Comparison of ENCODE assay signal across 20 cellular contexts in the genomic region with DNA sequence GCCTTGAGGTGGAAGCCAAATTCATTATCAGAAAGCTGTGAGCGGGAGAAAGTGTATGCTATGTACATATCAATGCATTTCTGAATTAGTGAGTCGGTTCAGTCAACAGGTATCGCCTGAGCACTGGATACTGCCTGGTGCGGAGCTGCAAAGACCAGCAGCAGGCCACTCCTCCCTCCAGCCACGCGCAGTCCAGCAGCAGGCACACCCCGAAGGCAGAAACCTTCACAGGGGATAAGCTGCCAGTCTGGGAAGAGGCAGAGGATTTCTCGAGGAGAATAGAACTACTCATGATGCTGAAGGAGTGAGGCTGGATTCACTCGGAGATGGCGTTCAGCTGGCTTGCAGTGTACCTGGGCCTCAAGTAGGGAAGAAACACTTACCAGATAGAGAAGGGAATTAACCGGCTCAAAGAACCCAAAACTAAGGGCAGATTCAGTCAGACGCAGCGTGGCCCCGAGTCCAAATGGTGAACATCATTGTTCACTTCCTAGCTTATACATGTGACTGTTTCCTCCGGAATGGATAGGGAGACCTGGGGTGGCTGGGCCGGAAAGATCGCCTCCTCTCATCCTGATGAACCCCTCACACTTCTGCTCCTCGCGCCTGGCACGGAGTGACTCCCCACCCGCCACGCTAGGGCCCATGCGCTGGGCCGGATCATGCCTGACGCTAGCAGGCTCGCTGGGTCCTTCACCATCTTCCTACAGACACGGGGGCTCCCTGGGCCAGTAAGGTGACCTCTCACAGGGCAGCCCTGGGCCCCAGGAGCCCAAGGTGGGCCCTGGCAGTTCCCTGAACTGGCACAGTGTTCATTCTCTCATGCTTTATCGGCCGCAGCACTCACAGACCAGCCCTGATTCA.
DNase-seq lines count a peak whose midpoint lies in the region; ATAC-seq and TF ChIP-seq lines count a peak whose summit lies in the region.
"Had no signal": no experiment of that assay in that cellular context is flagged by ENCODE, and none has a peak within 500 bp of the region (broad histone marks: within the 10 kb centered on the region; RNA-seq: fewer than 3 reads in every experiment).

No MANE protein-coding gene starts in this region.

- H3K14ac ChIP-seq in IMR-90 (replicated peaks; ENCODE audit: low read depth, low read length) (no peak overlapping the region), mesenchymal stem cell (ENCODE audit: low read length in 2 of 2) (no peak overlapping the region), trophoblast cell (ENCODE audit: low read length) (peak overlapping the region; percentile 43)

- H3K4ac ChIP-seq in IMR-90 (ENCODE audit: low read depth, low read length) (peak overlapping the region; percentile 9; the same call in 1 of the 2 replicates), mesenchymal stem cell (ENCODE audit: low read depth in 1 of 2, low read length in 2 of 2) (no peak overlapping the region), trophoblast cell (ENCODE audit: low read depth, low read length) (peak overlapping the region; percentile 15)

- H2BK15ac ChIP-seq in IMR-90 (ENCODE audit: low read depth, low read length): no peak overlapping the region
- no peak overlapping the region for H2BK15ac ChIP-seq in mesenchymal stem cell (ENCODE audit: low read depth, poor library complexity, severe bottlenecking)

- H3K56ac ChIP-seq in IMR-90 (ENCODE audit: extremely low read depth, insufficient read depth, low read length): no peak overlapping the region

- intact Hi-C loops in IMR-90 (cut with micrococcal nuclease): no loop called here
- intact Hi-C loops in heart left ventricle (cut with DNase I): no loop called here
- intact Hi-C loops in ovary (cut with DNase I): no loop called here

- H4K91ac ChIP-seq in IMR-90 (ENCODE audit: insufficient read depth, low read depth, low read length): no peak overlapping the region; the same call in 1 of the 2 replicates
- H4K91ac ChIP-seq in mesenchymal stem cell (ENCODE audit: low read length): no peak overlapping the region
- peak overlapping the region; percentile 69 for H4K91ac ChIP-seq in trophoblast cell (ENCODE audit: low read depth, low read length)

- no peak for TF ChIP-seq POLR2A in IMR-90 (IDR thresholded peaks at IDR 0.05; ENCODE audit: low read depth, low read length)
- TF ChIP-seq POLR2A in heart left ventricle (IDR thresholded peaks at IDR 0.05): no peak
- no peak for TF ChIP-seq POLR2A in ovary (IDR thresholded peaks at IDR 0.05)

- H2BK5ac ChIP-seq in IMR-90 (ENCODE audit: low read depth, low read length, poor library complexity, severe bottlenecking): no peak overlapping the region
- no peak overlapping the region for H2BK5ac ChIP-seq in mesenchymal stem cell (ENCODE audit: low read depth, low read length, poor library complexity, severe bottlenecking)
- peak overlapping the region; percentile 10 for H2BK5ac ChIP-seq in trophoblast cell (ENCODE audit: low read depth, low read length, poor library complexity)

- H3K9me3 ChIP-seq in IMR-90 (ENCODE audit: control insufficient read depth, insufficient read depth, low read length) (no peaks in the 10 kb centered on the region), heart left ventricle (peaks cover 0 to 13% (median 0%) of the 10 kb centered on the region in 12 donors), mesenchymal stem cell (ENCODE audit: control insufficient read depth, low read length) (peaks cover 11% of the 10 kb centered on the region), trophoblast cell (ENCODE audit: insufficient read depth, low read depth, low read length) (no peaks in the 10 kb centered on the region), ovary (no peaks in the 10 kb centered on the region)
- H3K9me3 ChIP-seq: BE2C had no signal

- no peaks in the 10 kb centered on the region for H3K36me3 ChIP-seq in IMR-90 (ENCODE audit: control insufficient read depth, insufficient read depth, low read length)
- no peaks in the 10 kb centered on the region for H3K36me3 ChIP-seq in heart left ventricle
- H3K36me3 ChIP-seq in mesenchymal stem cell (ENCODE audit: control insufficient read depth in 1 of 2, insufficient read depth in 2 of 2, low read depth in 1 of 2, low read length in 2 of 2): peaks cover 0 to 3% of the 10 kb centered on the region in 2 experiments
- H3K36me3 ChIP-seq in trophoblast cell (ENCODE audit: control insufficient read depth in 1 of 2, insufficient read depth in 2 of 2, low read length in 2 of 2): peaks cover 0 to 2% of the 10 kb centered on the region in 2 experiments
- H3K36me3 ChIP-seq in ovary: no peaks in the 10 kb centered on the region
- H3K36me3 ChIP-seq: BE2C had no signal

- peak overlapping the region; percentile 26 for H2AFZ ChIP-seq in IMR-90 (replicated peaks; ENCODE audit: low read length, poor library complexity)
- no peak overlapping the region for H2AFZ ChIP-seq in mesenchymal stem cell (ENCODE audit: low read depth, low read length)
- peak overlapping the region; percentile 15 for H2AFZ ChIP-seq in trophoblast cell (ENCODE audit: insufficient read depth, low read length, poor library complexity)

- H2BK120ac ChIP-seq in IMR-90 (ENCODE audit: low read depth, low read length) (no peak overlapping the region), mesenchymal stem cell (ENCODE audit: low read depth, low read length) (no peak overlapping the region), trophoblast cell (ENCODE audit: insufficient read depth, low read length, poor library complexity) (peak overlapping the region; percentile 67)

- CTCF ChIA-PET in IMR-90 (lab: Yijun Ruan, JAX): no interaction called here

- POLR2A ChIA-PET in IMR-90 (lab: Charles Lee; ENCODE audit: unreplicated experiment): no interaction called here

- no peak for TF ChIP-seq RAD21 in IMR-90 (IDR thresholded peaks at IDR 0.05; ENCODE audit: low read length)

- H3K27me3 ChIP-seq in IMR-90 (ENCODE audit: control insufficient read depth, insufficient read depth, low read length): no peaks in the 10 kb centered on the region
- H3K27me3 ChIP-seq in heart left ventricle: no peaks in the 10 kb centered on the region
- H3K27me3 ChIP-seq in mesenchymal stem cell (ENCODE audit: control insufficient read depth in 1 of 2, insufficient read depth in 1 of 2, low read length in 2 of 2): peaks cover 0 to 3% of the 10 kb centered on the region in 2 experiments
- no peaks in the 10 kb centered on the region for H3K27me3 ChIP-seq in trophoblast cell (ENCODE audit: insufficient read depth, low read length)
- H3K27me3 ChIP-seq in ovary: no peaks in the 10 kb centered on the region
- H3K27me3 ChIP-seq: BE2C had no signal

- H2AK5ac ChIP-seq in IMR-90 (ENCODE audit: low read depth, low read length) (no peak overlapping the region), mesenchymal stem cell (ENCODE audit: low read length, severe bottlenecking) (peak overlapping the region; percentile 99), trophoblast cell (ENCODE audit: low read length) (peak overlapping the region; percentile 88)

- H3K9ac ChIP-seq in IMR-90 (ENCODE audit: low read depth, low read length) (no peak overlapping the region), mesenchymal stem cell (ENCODE audit: low read length) (no peak overlapping the region), trophoblast cell (ENCODE audit: low read length) (no peak overlapping the region)

- ATAC-seq in IMR-90 (ENCODE audit: low read depth) (no peak; the same call in 1 of the 2 replicates), heart left ventricle (peak; percentile 60 to 81 (median 64))

- H3K27ac ChIP-seq in IMR-90 (ENCODE audit: insufficient read depth, low read length) (no peak overlapping the region), heart left ventricle (peak overlapping the region in 1 of 12 donors; percentile 54), mesenchymal stem cell (ENCODE audit: low read length, poor library complexity, severe bottlenecking) (no peak overlapping the region), trophoblast cell (ENCODE audit: low read depth, low read length) (no peak overlapping the region), ovary (no peak overlapping the region)
- H3K27ac ChIP-seq: SK-N-MC had no signal

- in situ Hi-C loops in IMR-90 (cut with MboI; ENCODE audit: low sequenced_read_pairs): no loop called here

- H4K12ac ChIP-seq in trophoblast cell (ENCODE audit: low read depth, low read length): no peak overlapping the region

- H3K18ac ChIP-seq in IMR-90 (ENCODE audit: low read depth, low read length): no peak overlapping the region
- H3K18ac ChIP-seq in mesenchymal stem cell (ENCODE audit: low read depth in 1 of 2, low read length in 2 of 2): no peak overlapping the region
- H3K18ac ChIP-seq in trophoblast cell (ENCODE audit: low read length): no peak overlapping the region

- 80% methylated on average over 2 of the region's 29 CpGs; no CpG with 5 or more reads in 1 of the 2 experiments for WGBS in IMR-90 (ENCODE audit: extremely low coverage in 2 of 2, insufficient read length in 1 of 2), 2 experiments
- WGBS in heart left ventricle, 4 donors: 71 to 81% (median 76%) methylated on average over 29 of the region's 29 CpGs
- 96% methylated on average over 29 of the region's 29 CpGs for WGBS in mesenchymal stem cell
- no CpG with 5 or more reads among the region's 29 CpGs for WGBS in trophoblast cell (ENCODE audit: extremely low coverage, insufficient coverage, insufficient read length)
- WGBS in ovary, 3 donors: 74 to 81% (median 78%) methylated on average over 29 of the region's 29 CpGs

- H3K4me2 ChIP-seq in IMR-90 (ENCODE audit: low read depth, low read length) (no peak overlapping the region), mesenchymal stem cell (ENCODE audit: low read length, poor library complexity, severe bottlenecking) (no peak overlapping the region), trophoblast cell (ENCODE audit: low read length) (no peak overlapping the region)

- H3K79me2 ChIP-seq in trophoblast cell (ENCODE audit: control insufficient read depth, insufficient read depth, low read length, poor library complexity): peaks cover 3% of the 10 kb centered on the region

- H3K9me1 ChIP-seq in IMR-90 (ENCODE audit: insufficient read depth, low read length): no peaks in the 10 kb centered on the region

- H3K79me1 ChIP-seq in IMR-90 (ENCODE audit: low read depth in 1 of 2, low read length in 2 of 2): no peaks in the 10 kb centered on the region
- H3K79me1 ChIP-seq in mesenchymal stem cell (replicated peaks; ENCODE audit: low read length, poor library complexity, severe bottlenecking): no peaks in the 10 kb centered on the region
- peaks cover 15% of the 10 kb centered on the region for H3K79me1 ChIP-seq in trophoblast cell (ENCODE audit: low read length)

- no peak for TF ChIP-seq CTCF in IMR-90 (conservative IDR thresholded peaks at IDR 0.05; ENCODE audit: low read depth, low read length)
- TF ChIP-seq CTCF in heart left ventricle (IDR thresholded peaks at IDR 0.05): no peak
- no peak for TF ChIP-seq CTCF in ovary (IDR thresholded peaks at IDR 0.05)

- no peaks in the 10 kb centered on the region for H4K20me1 ChIP-seq in IMR-90 (ENCODE audit: insufficient read depth, low read length)

- no TSS peak for BruUV-seq in IMR-90 (replicated peaks; lab: Mats Ljungman, UMichigan)

- H3K23ac ChIP-seq in IMR-90 (ENCODE audit: low read depth, low read length) (no peak overlapping the region), mesenchymal stem cell (ENCODE audit: low read length in 2 of 2) (no peak overlapping the region), trophoblast cell (ENCODE audit: low read length) (no peak overlapping the region)

- H2AK9ac ChIP-seq in IMR-90 (replicated peaks; ENCODE audit: low read depth, low read length, poor library complexity): no peak overlapping the region

- TF ChIP-seq EP300 in ovary (IDR thresholded peaks at IDR 0.05): no peak

- dilution Hi-C loops in IMR-90 (cut with HindIII; ENCODE audit: low sequenced_read_pairs, unreplicated experiment): no loop called here

- H3K4me3 ChIP-seq in IMR-90 (ENCODE audit: insufficient read depth, low read depth, low read length) (no peak overlapping the region), heart left ventricle (no peak overlapping the region), mesenchymal stem cell (ENCODE audit: insufficient read depth in 1 of 2, low read depth in 1 of 2, low read length in 2 of 2) (no peak overlapping the region), trophoblast cell (ENCODE audit: low read depth, low read length) (no peak overlapping the region), ovary (no peak overlapping the region)
- H3K4me3 ChIP-seq: SK-N-MC had no signal

- H2BK12ac ChIP-seq in mesenchymal stem cell (ENCODE audit: low read length in 2 of 2) (peak overlapping the region; percentile 50 to 54), trophoblast cell (ENCODE audit: low read length) (peak overlapping the region; percentile 46)

- no peak overlapping the region for H4K5ac ChIP-seq in IMR-90 (ENCODE audit: low read depth, low read length)

- H4K8ac ChIP-seq in IMR-90 (ENCODE audit: low read depth in 2 of 2, low read length in 2 of 2): no peak overlapping the region
- no peak overlapping the region for H4K8ac ChIP-seq in mesenchymal stem cell (ENCODE audit: low read length)
- peak overlapping the region; percentile 12 for H4K8ac ChIP-seq in trophoblast cell (ENCODE audit: low read depth, low read length)

- DNase-seq in IMR-90 (no peak), heart left ventricle (no peak), mesenchymal stem cell (no peak), trophoblast cell (no peak), ovary (no peak), H4 (ENCODE audit: low spot score) (no peak), D341Med (ENCODE audit: low spot score) (no peak)
- DNase-seq: BE2C, COR-L47, DMS 273 treated with DMSO at 0.1 percent for 48 hours, DMS79 treated with DMSO at 0.1 percent for 48 hours, GOT3, Karpas-422, NCI-H1694, NCI-H2081 treated with DMSO at 0.1 percent for 48 hours, NCI-H2171 treated with DMSO at 0.1 percent for 48 hours, NCI-H446, NCI-H526, SHP77 treated with DMSO at 0.1 percent for 48 hours had no signal

- H3K4me1 ChIP-seq in IMR-90 (ENCODE audit: control insufficient read depth, insufficient read depth, low read length) (no peaks in the 10 kb centered on the region), heart left ventricle (peaks cover 0 to 15% (median 0%) of the 10 kb centered on the region in 12 donors), mesenchymal stem cell (ENCODE audit: control insufficient read depth, insufficient read depth, low read depth, low read length) (peaks cover 12% of the 10 kb centered on the region), trophoblast cell (ENCODE audit: control insufficient read depth in 1 of 2, insufficient read depth in 2 of 2, low read length in 2 of 2) (peaks cover 8 to 16% of the 10 kb centered on the region in 2 experiments), ovary (ENCODE audit: insufficient read depth) (no peaks in the 10 kb centered on the region)
- H3K4me1 ChIP-seq: BE2C had no signal

- no peak overlapping the region for H2BK20ac ChIP-seq in IMR-90 (ENCODE audit: low read depth, low read length)

Comparison
In these comparisons a context has a peak if more than half of its experiments do, and no peak if none do; other contexts are left out.
1. H3K4ac ChIP-seq: peak in IMR-90 (single experiment) and trophoblast cell (single experiment); none in mesenchymal stem cell (0 of 2).